Comparison of ENCODE assay signal across 20 cellular contexts in genomic region chr4:146022541-146022940, GRCh38.
A peak's percentile ranks its signal among the peaks of the same experiment; 100 is the strongest.
DNase-seq lines count a peak whose midpoint lies in the region; ATAC-seq, FAIRE-seq and TF ChIP-seq lines count a peak whose summit lies in the region.
"Had no signal": no experiment of that assay in that cellular context is flagged by ENCODE, and none has a peak within 500 bp of the region (broad histone marks: within the 10 kb centered on the region; RNA-seq: fewer than 3 reads in every experiment).

No MANE protein-coding gene starts in this region.

- H3K27me3 Mint-ChIP-seq in osteocyte (ENCODE audit: unreplicated experiment) = peaks cover 16% of the 10 kb centered on the region
- H3K27me3 Mint-ChIP-seq: B cell had no signal

- no peak overlapping the region for H2BK5ac ChIP-seq in IMR-90 (ENCODE audit: low read depth, low read length, poor library complexity, severe bottlenecking)

- TF ChIP-seq RAD21 in HepG2 (CRISPR knock-in tag; IDR thresholded peaks at IDR 0.05) = no peak
- TF ChIP-seq RAD21 in IMR-90 (IDR thresholded peaks at IDR 0.05; ENCODE audit: low read length) = no peak
- no peak for TF ChIP-seq RAD21 in K562 (CRISPR knock-in tag; conservative IDR thresholded peaks at IDR 0.05 in 1 of 2, IDR thresholded peaks at IDR 0.05 in 1 of 2)

- H3K23ac ChIP-seq in IMR-90 (ENCODE audit: low read depth, low read length) = no peak overlapping the region

- no peaks in the 10 kb centered on the region for H3K79me2 ChIP-seq in HepG2 (ENCODE audit: insufficient read depth, low read length)
- H3K79me2 ChIP-seq in K562 (ENCODE audit: control insufficient read depth, insufficient read depth, low read length) = no peaks in the 10 kb centered on the region

- H3K9ac ChIP-seq in HepG2 (ENCODE audit: insufficient read depth, low read depth, low read length) (no peak overlapping the region), IMR-90 (ENCODE audit: low read depth, low read length) (no peak overlapping the region), K562 (ENCODE audit: insufficient read depth in 1 of 2, low read depth in 2 of 2, low read length in 2 of 2) (no peak overlapping the region)
- H3K9ac ChIP-seq: BLaER1 treated with 17β-estradiol and CSF1 and Interleukin-3, amounts not matched to agents 10 nM and 100 nM had no signal

- TF ChIP-seq EP300 in HepG2 (IDR thresholded peaks at IDR 0.05; ENCODE audit: low read depth in 2 of 2, low read length in 2 of 2) (no peak), HepG2 (CRISPR knock-in tag; IDR thresholded peaks at IDR 0.05; ENCODE audit: borderline replicate concordance) (no peak), K562 (IDR thresholded peaks at IDR 0.05; ENCODE audit: low read length) (no peak)

- no peaks in the 10 kb centered on the region for H3K9me1 ChIP-seq in IMR-90 (ENCODE audit: insufficient read depth, low read length)
- no peaks in the 10 kb centered on the region for H3K9me1 ChIP-seq in K562 (ENCODE audit: control insufficient read depth, insufficient read depth, low read length)

- no peak overlapping the region for H2BK15ac ChIP-seq in IMR-90 (ENCODE audit: low read depth, low read length)

- POLR2A ChIA-PET in HepG2 (lab: Yijun Ruan, JAX) = no interaction called here
- POLR2A ChIA-PET in IMR-90 (lab: Charles Lee; ENCODE audit: unreplicated experiment) = no interaction called here
- POLR2A ChIA-PET in K562 (lab: Yijun Ruan, JAX) = no interaction called here

- DNase-seq in HepG2 (ENCODE audit: low spot score) = no peak
- no peak for DNase-seq in right lobe of liver
- DNase-seq in IMR-90 = no peak
- DNase-seq in K562 (ENCODE audit: extremely low read depth in 1 of 4, low spot score in 3 of 4) = no peak
- DNase-seq in osteocyte (ENCODE audit: extremely low spot score, unreplicated experiment) = no peak
- DNase-seq: AML-193; Caco-2; Calu3; CD4-positive, alpha-beta T cell; CD8-positive, alpha-beta T cell; DMS79 treated with DMSO at 0.1 percent for 48 hours; GF-D8 had no signal

- TF ChIP-seq CTCF in HepG2 (CRISPR knock-in tag; IDR thresholded peaks at IDR 0.05) (no peak), right lobe of liver (IDR thresholded peaks at IDR 0.05) (no peak), IMR-90 (conservative IDR thresholded peaks at IDR 0.05; ENCODE audit: low read depth, low read length) (no peak), K562 (IDR thresholded peaks at IDR 0.05 in 2 of 3, conservative IDR thresholded peaks at IDR 0.05 in 1 of 3; ENCODE audit: insufficient read depth in 2 of 3, low read depth in 1 of 3, low read length in 3 of 3) (no peak), osteocyte (IDR thresholded peaks at IDR 0.05) (no peak)

- no peak overlapping the region for H3K4me3 ChIP-seq in HepG2 (replicated peaks in 1 of 3; ENCODE audit: insufficient read depth in 1 of 3, low read depth in 2 of 3, low read length in 3 of 3)
- no peak overlapping the region for H3K4me3 ChIP-seq in right lobe of liver
- H3K4me3 ChIP-seq in IMR-90 (ENCODE audit: insufficient read depth, low read depth, low read length) = no peak overlapping the region
- H3K4me3 ChIP-seq in K562 = no peak overlapping the region
- H3K4me3 ChIP-seq: A549; BLaER1 treated with 17β-estradiol and CSF1 and Interleukin-3, amounts not matched to agents 10 nM and 100 nM had no signal

- in situ Hi-C loops in HepG2 (cut with HindIII; ENCODE audit: extremely low pct_ligation_motif_present, low pct_unique_long_range_greater_than_20kb) (no loop called here), IMR-90 (cut with MboI; ENCODE audit: low sequenced_read_pairs) (no loop called here), K562 (cut with MboI) (no loop called here)

- CTCF ChIA-PET in HepG2 (lab: Yijun Ruan, JAX; ENCODE audit: low intra/inter-chr PET ratio, low total read pairs) = no interaction called here
- CTCF ChIA-PET in IMR-90 (lab: Yijun Ruan, JAX) = no interaction called here
- CTCF ChIA-PET in K562 (lab: Yijun Ruan, JAX; ENCODE audit: low intra/inter-chr PET ratio) = no interaction called here

- no peak overlapping the region for H2BK20ac ChIP-seq in IMR-90 (ENCODE audit: low read depth, low read length)

- H2AK5ac ChIP-seq in IMR-90 (ENCODE audit: low read depth, low read length) = no peak overlapping the region

- dilution Hi-C loops in IMR-90 (cut with HindIII; ENCODE audit: low sequenced_read_pairs, unreplicated experiment) = no loop called here

- BruUV-seq in HepG2 (replicated peaks; lab: Mats Ljungman, UMichigan) = no TSS peak
- BruUV-seq in IMR-90 (replicated peaks; lab: Mats Ljungman, UMichigan) = no TSS peak
- no TSS peak for BruUV-seq in K562 (replicated peaks; lab: Mats Ljungman, UMichigan)

- H3K27ac Mint-ChIP-seq in osteocyte (ENCODE audit: unreplicated experiment) = no peak overlapping the region
- H3K27ac Mint-ChIP-seq: B cell; CD4-positive, alpha-beta T cell; CD8-positive, alpha-beta T cell had no signal

- H3K4ac ChIP-seq in IMR-90 (ENCODE audit: low read depth, low read length) = no peak overlapping the region

- H4K20me1 ChIP-seq in HepG2 (ENCODE audit: insufficient read depth, low read length) = no peaks in the 10 kb centered on the region
- no peaks in the 10 kb centered on the region for H4K20me1 ChIP-seq in IMR-90 (ENCODE audit: insufficient read depth, low read length)
- no peaks in the 10 kb centered on the region for H4K20me1 ChIP-seq in K562 (replicated peaks; ENCODE audit: control insufficient read depth, insufficient read depth, low read length)
- H4K20me1 ChIP-seq: BLaER1 treated with 17β-estradiol and CSF1 and Interleukin-3, amounts not matched to agents 10 nM and 100 nM had no signal

- H3K36me3 ChIP-seq in HepG2 (replicated peaks in 1 of 2; ENCODE audit: control insufficient read depth in 1 of 2, insufficient read depth in 2 of 2, low read length in 2 of 2) (no peaks in the 10 kb centered on the region), right lobe of liver (no peaks in the 10 kb centered on the region), IMR-90 (ENCODE audit: control insufficient read depth, insufficient read depth, low read length) (no peaks in the 10 kb centered on the region), K562 (ENCODE audit: control insufficient read depth, insufficient read depth, low read length) (no peaks in the 10 kb centered on the region)
- H3K36me3 ChIP-seq: BLaER1 treated with 17β-estradiol and CSF1 and Interleukin-3, amounts not matched to agents 10 nM and 100 nM had no signal

- H3K4me1 ChIP-seq in HepG2 (ENCODE audit: insufficient read depth, low read length) (no peaks in the 10 kb centered on the region), right lobe of liver (no peaks in the 10 kb centered on the region), IMR-90 (ENCODE audit: control insufficient read depth, insufficient read depth, low read length) (no peaks in the 10 kb centered on the region), K562 (replicated peaks in 1 of 2; ENCODE audit: control insufficient read depth in 2 of 2, insufficient read depth in 2 of 2, low read length in 2 of 2) (no peaks in the 10 kb centered on the region)
- H3K4me1 ChIP-seq: A549; BLaER1 treated with 17β-estradiol and CSF1 and Interleukin-3, amounts not matched to agents 10 nM and 100 nM; Caco-2 had no signal

- H3K4me2 ChIP-seq in HepG2 (ENCODE audit: low read depth, low read length) (no peak overlapping the region), IMR-90 (ENCODE audit: low read depth, low read length) (no peak overlapping the region), K562 (ENCODE audit: insufficient read depth, low read length) (no peak overlapping the region)
- H3K4me2 ChIP-seq: A549; BLaER1 treated with 17β-estradiol and CSF1 and Interleukin-3, amounts not matched to agents 10 nM and 100 nM had no signal

- no peak overlapping the region for H4K8ac ChIP-seq in IMR-90 (ENCODE audit: low read depth in 2 of 2, low read length in 2 of 2)

- H3K79me1 ChIP-seq in IMR-90 (ENCODE audit: low read depth in 1 of 2, low read length in 2 of 2) = no peaks in the 10 kb centered on the region

- no peak overlapping the region for H2BK120ac ChIP-seq in IMR-90 (ENCODE audit: low read depth, low read length)

- H2AFZ ChIP-seq in HepG2 (ENCODE audit: low read length) = no peak overlapping the region
- no peak overlapping the region for H2AFZ ChIP-seq in IMR-90 (replicated peaks; ENCODE audit: low read length, poor library complexity)
- no peak overlapping the region for H2AFZ ChIP-seq in K562 (ENCODE audit: low read depth, low read length)

- no peak for ATAC-seq in HepG2
- no peak for ATAC-seq in right lobe of liver
- ATAC-seq in IMR-90 (ENCODE audit: low read depth) = no peak
- ATAC-seq in K562 = no peak
- no peak for ATAC-seq in HG03469 (IDR thresholded peaks at IDR 0.05; ENCODE audit: unreplicated experiment)
- ATAC-seq: A549; CD8-positive, alpha-beta T cell had no signal

- no peak overlapping the region for H4K5ac ChIP-seq in IMR-90 (ENCODE audit: low read depth, low read length)

- no peak overlapping the region for H3K56ac ChIP-seq in IMR-90 (ENCODE audit: extremely low read depth, insufficient read depth, low read length)

- H3K4me3 Mint-ChIP-seq in osteocyte (ENCODE audit: unreplicated experiment) = no peak overlapping the region
- H3K4me3 Mint-ChIP-seq: B cell; CD4-positive, alpha-beta T cell; CD8-positive, alpha-beta T cell had no signal

- no peak overlapping the region for H4K91ac ChIP-seq in IMR-90 (ENCODE audit: insufficient read depth, low read depth, low read length)

- H3K4me1 Mint-ChIP-seq in osteocyte (ENCODE audit: unreplicated experiment) = no peaks in the 10 kb centered on the region

- no peaks in the 10 kb centered on the region for H3K9me3 Mint-ChIP-seq in osteocyte (ENCODE audit: unreplicated experiment)
- H3K9me3 Mint-ChIP-seq: CD4-positive, alpha-beta T cell; CD8-positive, alpha-beta T cell had no signal

- TF ChIP-seq POLR2A in HepG2 (IDR thresholded peaks at IDR 0.05; ENCODE audit: insufficient read depth in 1 of 2, low read depth in 2 of 2, low read length in 2 of 2) = no peak
- no peak for TF ChIP-seq POLR2A in right lobe of liver (IDR thresholded peaks at IDR 0.05)
- no peak for TF ChIP-seq POLR2A in IMR-90 (IDR thresholded peaks at IDR 0.05; ENCODE audit: low read depth, low read length)
- TF ChIP-seq POLR2A in K562 (conservative IDR thresholded peaks at IDR 0.05) = no peak

- no peak overlapping the region for H3K27ac ChIP-seq in HepG2 (ENCODE audit: extremely low read length, insufficient read depth, low read length)
- no peak overlapping the region for H3K27ac ChIP-seq in right lobe of liver
- H3K27ac ChIP-seq in IMR-90 (ENCODE audit: insufficient read depth, low read length) = no peak overlapping the region
- H3K27ac ChIP-seq in K562 (ENCODE audit: extremely low read depth, low read depth, low read length) = no peak overlapping the region
- H3K27ac ChIP-seq: 22Rv1; A549; BLaER1 treated with 17β-estradiol and CSF1 and Interleukin-3, amounts not matched to agents 10 nM and 100 nM; C4-2B had no signal

- no peaks in the 10 kb centered on the region for H3K9me3 ChIP-seq in HepG2 (ENCODE audit: low read length)
- no peaks in the 10 kb centered on the region for H3K9me3 ChIP-seq in right lobe of liver
- no peaks in the 10 kb centered on the region for H3K9me3 ChIP-seq in IMR-90 (ENCODE audit: control insufficient read depth, insufficient read depth, low read length)
- no peaks in the 10 kb centered on the region for H3K9me3 ChIP-seq in K562 (replicated peaks; ENCODE audit: control insufficient read depth, insufficient read depth, low read depth, low read length)
- H3K9me3 ChIP-seq: A549; BLaER1 treated with 17β-estradiol and CSF1 and Interleukin-3, amounts not matched to agents 10 nM and 100 nM; Caco-2 had no signal

- no peaks in the 10 kb centered on the region for H3K36me3 Mint-ChIP-seq in osteocyte (ENCODE audit: unreplicated experiment)
- H3K36me3 Mint-ChIP-seq: CD8-positive, alpha-beta T cell had no signal

- H3K14ac ChIP-seq in IMR-90 (replicated peaks; ENCODE audit: low read depth, low read length) = no peak overlapping the region

- H3K18ac ChIP-seq in IMR-90 (ENCODE audit: low read depth, low read length) = no peak overlapping the region

- H3K27me3 ChIP-seq in HepG2 (ENCODE audit: control insufficient read depth in 1 of 2, insufficient read depth in 2 of 2, low read length in 2 of 2) (no peaks in the 10 kb centered on the region), right lobe of liver (no peaks in the 10 kb centered on the region), IMR-90 (ENCODE audit: control insufficient read depth, insufficient read depth, low read length) (no peaks in the 10 kb centered on the region), K562 (ENCODE audit: control insufficient read depth in 2 of 2, insufficient read depth in 2 of 2, low read length in 2 of 2) (no peaks in the 10 kb centered on the region)
- H3K27me3 ChIP-seq: BLaER1 treated with 17β-estradiol and CSF1 and Interleukin-3, amounts not matched to agents 10 nM and 100 nM had no signal

- intact Hi-C loops in HepG2 (cut with micrococcal nuclease; ENCODE audit: unreplicated experiment) (no loop called here), right lobe of liver (cut with DNase I) (no loop called here), IMR-90 (cut with micrococcal nuclease) (no loop called here), K562 (cut with micrococcal nuclease) (no loop called here)

- H2AK9ac ChIP-seq in IMR-90 (replicated peaks; ENCODE audit: low read depth, low read length, poor library complexity) = peak overlapping the region; percentile 61

- FAIRE-seq in HepG2 (lab: Jason Lieb, UNC) (no peak), K562 (lab: Jason Lieb, UNC) (no peak)
- FAIRE-seq: A549, D721Med, G401.6 had no signal

Comparison
In these comparisons a context has a peak if more than half of its experiments do, and no peak if none do; other contexts are left out.
1. Of the 241 proteins assayed by ChIP-seq in both HepG2 and K562: peak only in HepG2: none; only in K562: none; in both: CEBPB; in neither: 240.